ENCODE assay signal across 1 cellular context in genomic region chr4:110630621-110631402, GRCh38.
A peak's percentile ranks its signal among the peaks of the same experiment; 100 is the strongest.
TF ChIP-seq lines count a peak whose summit lies in the region.

No MANE protein-coding gene starts in this region.

TF ChIP-seq in H1, 55 proteins besides CTCF, POLR2A, EP300 and RAD21 (continued from another document):
- TF ChIP-seq RNF2 (IDR thresholded peaks at IDR 0.05; ENCODE audit: borderline replicate concordance, low read depth, low read length, missing control alignments, poor library complexity, severe bottlenecking) (peak; percentile 80), EZH2 (IDR thresholded peaks at IDR 0.05; ENCODE audit: low read depth, low read length, severe bottlenecking) (peak; percentile 32), NRF1 (IDR thresholded peaks at IDR 0.05; ENCODE audit: low read depth, low read length) (peak; percentile 34), POLR2AphosphoS5 (IDR thresholded peaks at IDR 0.05; ENCODE audit: low read depth, low read length) (no peak), GTF2F1 (IDR thresholded peaks at IDR 0.05; ENCODE audit: borderline replicate concordance, low read depth, low read length) (no peak), MAX (IDR thresholded peaks at IDR 0.05) (0 out of 2 replicates have a peak, but pooled peaks have one; percentile 11)
